8 cellular contexts compared by ENCODE assay signal in the genomic region with DNA sequence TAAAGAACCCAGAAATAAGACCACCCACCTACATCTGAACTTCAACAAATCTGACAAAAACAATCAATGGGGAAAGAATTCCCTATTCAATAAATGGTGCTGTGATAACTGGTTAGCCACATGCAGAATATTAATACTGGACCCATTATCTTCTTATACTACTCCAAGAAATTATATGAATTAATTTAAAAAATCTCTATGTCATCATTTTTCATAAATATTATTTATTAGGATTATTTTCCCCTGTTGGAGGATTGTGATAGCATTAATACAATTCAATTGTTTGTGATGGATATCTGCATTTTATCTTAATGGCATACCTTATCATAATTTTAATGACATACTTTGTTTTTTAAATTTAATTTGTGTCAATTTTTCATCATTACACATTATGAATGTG.
"Had no signal": no experiment of that assay in that cellular context is flagged by ENCODE, and none has a peak within 500 bp of the region (broad histone marks: within the 10 kb centered on the region; RNA-seq: fewer than 3 reads in every experiment).

No MANE protein-coding gene starts in this region.

- H3K36me3 Mint-ChIP-seq: IgD-negative memory B cell had no signal

- H3K4me2 ChIP-seq: GM23338 had no signal

- H3K4me3 Mint-ChIP-seq: GM23338, HFFc6, IgD-negative memory B cell had no signal

- H3K27ac Mint-ChIP-seq: GM23338, HFFc6, IgD-negative memory B cell had no signal

- DNase-seq: H7, HFFc6, KG1 had no signal

- H3K4me1 Mint-ChIP-seq: GM23338, IgD-negative memory B cell had no signal

- ATAC-seq: GM23338, HCT116 had no signal

- H3K4me3 ChIP-seq: GM23338, HAP-1 had no signal

- H3K4me1 ChIP-seq: HAP-1 had no signal

- H3K9me3 ChIP-seq: HAP-1 had no signal

- H3K27ac ChIP-seq: HL-60 had no signal

- H3K27me3 Mint-ChIP-seq: IgD-negative memory B cell had no signal

- H3K36me3 ChIP-seq: HAP-1 had no signal

- H2AFZ ChIP-seq: GM23338 had no signal
